In genomic region chr10:80714566-80714965, GRCh38 we compare ENCODE assay signal across 25 cellular contexts.
A peak's percentile ranks its signal among the peaks of the same experiment; 100 is the strongest.
DNase-seq lines count a peak whose midpoint lies in the region; ATAC-seq and TF ChIP-seq lines count a peak whose summit lies in the region.
"Had no signal": no experiment of that assay in that cellular context is flagged by ENCODE, and none has a peak within 500 bp of the region (broad histone marks: within the 10 kb centered on the region; RNA-seq: fewer than 3 reads in every experiment).

No MANE protein-coding gene starts in this region.

- H2AFZ ChIP-seq in Karpas-422 (ENCODE audit: low read length): no peak overlapping the region
- H2AFZ ChIP-seq: GM23248 had no signal

- no peaks in the 10 kb centered on the region for H3K36me3 Mint-ChIP-seq in endodermal cell (ENCODE audit: low read depth)
- no peaks in the 10 kb centered on the region for H3K36me3 Mint-ChIP-seq in stimulated activated effector memory CD8-positive, alpha-beta T cell treated with anti-CD3 and anti-CD28 coated beads, Interleukin-12 subunit alpha, Interleukin-12 subunit beta, amount 100 ng/mL, for 72 hours
- no peaks in the 10 kb centered on the region for H3K36me3 Mint-ChIP-seq in stimulated activated naive B cell treated with anti-CD40 and anti-IgM and Interleukin-4, amounts not matched to agents 10 μg/mL and 1 μg/mL and 100 μg/mL, for 72 hours
- H3K36me3 Mint-ChIP-seq: CD14-positive monocyte; CD8-positive, alpha-beta memory T cell had no signal

- WGBS in endodermal cell (ENCODE audit: insufficient coverage in 1 of 2, insufficient read length in 1 of 2), 2 experiments: 95 to 96% methylated on average over 4 to 11 of the region's 11 CpGs

- H3K4me1 Mint-ChIP-seq in endodermal cell: peaks cover 17% of the 10 kb centered on the region
- no peaks in the 10 kb centered on the region for H3K4me1 Mint-ChIP-seq in stimulated activated effector memory CD8-positive, alpha-beta T cell treated with anti-CD3 and anti-CD28 coated beads, Interleukin-12 subunit alpha, Interleukin-12 subunit beta, amount 100 ng/mL, for 72 hours
- H3K4me1 Mint-ChIP-seq in stimulated activated naive B cell treated with anti-CD40 and anti-IgM and Interleukin-4, amounts not matched to agents 10 μg/mL and 1 μg/mL and 100 μg/mL, for 72 hours: no peaks in the 10 kb centered on the region
- H3K4me1 Mint-ChIP-seq: CD14-positive monocyte; CD8-positive, alpha-beta memory T cell had no signal

- no peak overlapping the region for H3K4me2 ChIP-seq in Karpas-422 (ENCODE audit: low read depth, low read length, poor library complexity, severe bottlenecking)
- H3K4me2 ChIP-seq: A549; BLaER1 treated with 17β-estradiol and CSF1 and Interleukin-3, amounts not matched to agents 10 nM and 100 nM had no signal

- intact Hi-C loops in cardiac septum (cut with DNase I): no loop called here

- TF ChIP-seq CTCF in right atrium auricular region (IDR thresholded peaks at IDR 0.05): no peak
- no peak for TF ChIP-seq CTCF in endodermal cell (conservative IDR thresholded peaks at IDR 0.05)

- no peaks in the 10 kb centered on the region for H3K4me1 ChIP-seq in right atrium auricular region
- H3K4me1 ChIP-seq in Karpas-422 (ENCODE audit: low read length): peaks cover 7% of the 10 kb centered on the region
- H3K4me1 ChIP-seq in endodermal cell (ENCODE audit: control insufficient read depth, insufficient read depth, low read length): peaks cover 4% of the 10 kb centered on the region
- H3K4me1 ChIP-seq: A549; BE2C; BLaER1 treated with 17β-estradiol and CSF1 and Interleukin-3, amounts not matched to agents 10 nM and 100 nM had no signal

- H3K27ac ChIP-seq in right atrium auricular region: no peak overlapping the region
- H3K27ac ChIP-seq in Karpas-422 (ENCODE audit: low read length): no peak overlapping the region
- no peak overlapping the region for H3K27ac ChIP-seq in endodermal cell (ENCODE audit: low read depth, low read length)
- H3K27ac ChIP-seq: A549; BLaER1 treated with 17β-estradiol and CSF1 and Interleukin-3, amounts not matched to agents 10 nM and 100 nM; GM23248 had no signal

- DNase-seq in right atrium auricular region (ENCODE audit: low spot score) (peak; percentile 50), cardiac septum (ENCODE audit: low spot score) (no peak), Karpas-422 (peak; percentile 52), endodermal cell (peak; percentile 34), nucleus accumbens (lab: John Stamatoyannopoulos, UW) (no peak)
- no peak for DNase-seq in stimulated activated effector memory CD8-positive, alpha-beta T cell treated with anti-CD3 and anti-CD28 coated beads, Interleukin-12 subunit alpha, Interleukin-12 subunit beta, amount 100 ng/mL, for 72 hours (ENCODE audit: low spot score in 2 of 2)
- DNase-seq in stimulated activated naive B cell treated with anti-CD40 and anti-IgM and Interleukin-4, amounts not matched to agents 10 μg/mL and 1 μg/mL and 100 μg/mL, for 72 hours: no peak
- DNase-seq: 8988T; ACHN; AML-193; BE2C; CD4-positive, alpha-beta T cell; CD8-positive, alpha-beta memory T cell; DMS 273 treated with DMSO at 0.1 percent for 48 hours; DMS79; EL; GDM1; GM23248; H7; HCEC 1CT had no signal

- no peak overlapping the region for H3K9ac ChIP-seq in Karpas-422 (ENCODE audit: low read length)
- no peak overlapping the region for H3K9ac ChIP-seq in endodermal cell (ENCODE audit: extremely low read depth, low read length, poor library complexity, severe bottlenecking)
- H3K9ac ChIP-seq: BLaER1 treated with 17β-estradiol and CSF1 and Interleukin-3, amounts not matched to agents 10 nM and 100 nM; GM23248 had no signal

- H4K20me1 ChIP-seq in Karpas-422 (ENCODE audit: insufficient read depth, low read depth, low read length): no peaks in the 10 kb centered on the region
- H4K20me1 ChIP-seq: BLaER1 treated with 17β-estradiol and CSF1 and Interleukin-3, amounts not matched to agents 10 nM and 100 nM had no signal

- peak; percentile 24 for ATAC-seq in stimulated activated effector memory CD8-positive, alpha-beta T cell treated with anti-CD3 and anti-CD28 coated beads, Interleukin-12 subunit alpha, Interleukin-12 subunit beta, amount 100 ng/mL, for 72 hours
- ATAC-seq in HG02678 (IDR thresholded peaks at IDR 0.05; ENCODE audit: unreplicated experiment): no peak
- ATAC-seq in stimulated activated naive B cell treated with anti-CD40 and anti-IgM and Interleukin-4, amounts not matched to agents 10 μg/mL and 1 μg/mL and 100 μg/mL, for 72 hours (replicated peaks): no peak
- ATAC-seq: GM12878 had no signal

- no peaks in the 10 kb centered on the region for H3K9me3 Mint-ChIP-seq in endodermal cell
- H3K9me3 Mint-ChIP-seq in stimulated activated effector memory CD8-positive, alpha-beta T cell treated with anti-CD3 and anti-CD28 coated beads, Interleukin-12 subunit alpha, Interleukin-12 subunit beta, amount 100 ng/mL, for 72 hours: no peaks in the 10 kb centered on the region
- no peaks in the 10 kb centered on the region for H3K9me3 Mint-ChIP-seq in stimulated activated naive B cell treated with anti-CD40 and anti-IgM and Interleukin-4, amounts not matched to agents 10 μg/mL and 1 μg/mL and 100 μg/mL, for 72 hours
- H3K9me3 Mint-ChIP-seq: CD14-positive monocyte; CD4-positive, alpha-beta T cell; CD8-positive, alpha-beta memory T cell had no signal

- H3K27ac Mint-ChIP-seq in endodermal cell: no peak overlapping the region
- H3K27ac Mint-ChIP-seq in stimulated activated effector memory CD8-positive, alpha-beta T cell treated with anti-CD3 and anti-CD28 coated beads, Interleukin-12 subunit alpha, Interleukin-12 subunit beta, amount 100 ng/mL, for 72 hours: no peak overlapping the region
- H3K27ac Mint-ChIP-seq in stimulated activated naive B cell treated with anti-CD40 and anti-IgM and Interleukin-4, amounts not matched to agents 10 μg/mL and 1 μg/mL and 100 μg/mL, for 72 hours: no peak overlapping the region
- H3K27ac Mint-ChIP-seq: CD14-positive monocyte; CD4-positive, alpha-beta T cell; CD8-positive, alpha-beta memory T cell had no signal

- H3K9me2 ChIP-seq in Karpas-422 (replicated peaks; ENCODE audit: insufficient read depth, low read length): no peaks in the 10 kb centered on the region

- H3K9me3 ChIP-seq in right atrium auricular region (no peaks in the 10 kb centered on the region), Karpas-422 (ENCODE audit: low read length) (no peaks in the 10 kb centered on the region), endodermal cell (ENCODE audit: control insufficient read depth, low read length) (no peaks in the 10 kb centered on the region)
- H3K9me3 ChIP-seq: A549; BE2C; BLaER1 treated with 17β-estradiol and CSF1 and Interleukin-3, amounts not matched to agents 10 nM and 100 nM had no signal

- no peak overlapping the region for H3K4me3 Mint-ChIP-seq in endodermal cell
- no peak overlapping the region for H3K4me3 Mint-ChIP-seq in stimulated activated effector memory CD8-positive, alpha-beta T cell treated with anti-CD3 and anti-CD28 coated beads, Interleukin-12 subunit alpha, Interleukin-12 subunit beta, amount 100 ng/mL, for 72 hours
- H3K4me3 Mint-ChIP-seq in stimulated activated naive B cell treated with anti-CD40 and anti-IgM and Interleukin-4, amounts not matched to agents 10 μg/mL and 1 μg/mL and 100 μg/mL, for 72 hours: no peak overlapping the region
- H3K4me3 Mint-ChIP-seq: CD14-positive monocyte; CD4-positive, alpha-beta T cell; CD8-positive, alpha-beta memory T cell had no signal

- H3K4me3 ChIP-seq in right atrium auricular region (no peak overlapping the region), Karpas-422 (ENCODE audit: low read length) (no peak overlapping the region), endodermal cell (ENCODE audit: low read length) (no peak overlapping the region)
- H3K4me3 ChIP-seq: A549; BLaER1 treated with 17β-estradiol and CSF1 and Interleukin-3, amounts not matched to agents 10 nM and 100 nM; GM12878; GM23248 had no signal

- no peaks in the 10 kb centered on the region for H3K27me3 ChIP-seq in right atrium auricular region
- no peaks in the 10 kb centered on the region for H3K27me3 ChIP-seq in Karpas-422 (ENCODE audit: low read length)
- no peaks in the 10 kb centered on the region for H3K27me3 ChIP-seq in endodermal cell (ENCODE audit: control insufficient read depth, insufficient read depth, low read length, poor library complexity, severe bottlenecking)
- H3K27me3 ChIP-seq: BE2C; BLaER1 treated with 17β-estradiol and CSF1 and Interleukin-3, amounts not matched to agents 10 nM and 100 nM had no signal

- no peaks in the 10 kb centered on the region for H3K27me3 Mint-ChIP-seq in endodermal cell (ENCODE audit: insufficient read depth)
- peaks cover 23 to 34% of the 10 kb centered on the region in 2 donors for H3K27me3 Mint-ChIP-seq in stimulated activated naive B cell treated with anti-CD40 and anti-IgM and Interleukin-4, amounts not matched to agents 10 μg/mL and 1 μg/mL and 100 μg/mL, for 72 hours

- H3K79me2 ChIP-seq in Karpas-422 (ENCODE audit: low read length): no peaks in the 10 kb centered on the region

- H3K36me3 ChIP-seq in right atrium auricular region: no peaks in the 10 kb centered on the region
- no peaks in the 10 kb centered on the region for H3K36me3 ChIP-seq in Karpas-422 (ENCODE audit: insufficient read depth, low read length)
- no peaks in the 10 kb centered on the region for H3K36me3 ChIP-seq in endodermal cell (ENCODE audit: control insufficient read depth, insufficient read depth, low read length)
- H3K36me3 ChIP-seq: BE2C; BLaER1 treated with 17β-estradiol and CSF1 and Interleukin-3, amounts not matched to agents 10 nM and 100 nM had no signal

Comparison
In these comparisons a context has a peak if more than half of its experiments do, and no peak if none do; other contexts are left out.
1. DNase-seq: peak in right atrium auricular region (single experiment), Karpas-422 (single experiment) and endodermal cell (single experiment); none in cardiac septum (single experiment), stimulated activated effector memory CD8-positive, alpha-beta T cell treated with anti-CD3 and anti-CD28 coated beads, Interleukin-12 subunit alpha, Interleukin-12 subunit beta, amount 100 ng/mL, for 72 hours (0 of 2), stimulated activated naive B cell treated with anti-CD40 and anti-IgM and Interleukin-4, amounts not matched to agents 10 μg/mL and 1 μg/mL and 100 μg/mL, for 72 hours (single experiment) and nucleus accumbens (0 of 56).